15 cellular contexts compared by ENCODE assay signal in the genomic region with DNA sequence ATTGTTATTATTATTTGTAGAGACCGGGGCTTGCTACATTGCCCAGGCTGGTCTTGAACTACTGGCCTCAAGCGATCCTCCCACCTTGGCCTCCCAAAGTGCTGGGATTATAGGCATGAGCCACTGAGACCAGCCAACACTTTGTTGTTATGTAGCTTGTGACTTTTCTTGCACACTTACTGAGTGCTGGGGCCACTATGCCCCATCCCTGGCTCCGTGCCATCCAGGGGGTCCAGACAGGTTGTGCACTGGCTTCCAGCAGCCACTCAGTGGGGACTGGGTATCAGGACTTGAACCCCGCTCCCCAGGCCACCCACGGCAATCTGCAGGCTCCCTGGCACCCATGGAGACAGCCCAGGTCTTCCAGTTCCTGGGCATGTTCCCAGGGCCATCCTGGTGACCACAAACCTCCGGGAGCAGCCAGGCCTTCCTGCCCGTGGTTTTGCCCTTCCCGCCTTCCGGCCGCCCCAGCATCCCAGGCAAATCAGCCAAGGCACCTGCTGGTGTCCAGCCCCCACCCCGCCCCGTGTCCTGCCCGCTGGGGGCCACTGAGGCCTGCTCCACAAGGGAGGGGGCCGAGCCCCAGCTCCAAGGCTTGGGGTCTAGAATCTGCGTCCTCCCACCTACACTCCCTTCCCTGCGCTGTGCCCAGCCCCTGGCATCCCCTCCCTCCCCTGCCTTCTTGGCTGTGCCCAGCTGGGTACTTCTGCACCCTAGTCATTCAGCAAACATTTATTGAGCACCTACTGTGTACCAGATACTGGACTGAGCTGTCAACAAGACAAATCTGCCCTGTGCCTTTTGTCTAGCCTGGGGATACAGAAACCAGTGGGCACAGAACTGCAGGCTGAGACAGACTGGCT. TPM values are rescaled to one million over a fixed set of nuclear protein-coding genes. Genes with fewer than 3 reads are reported as not detected.
DNase-seq lines count a peak whose midpoint lies in the region; ATAC-seq and TF ChIP-seq lines count a peak whose summit lies in the region.
"Had no signal": no experiment of that assay in that cellular context is flagged by ENCODE, and none has a peak within 500 bp of the region (broad histone marks: within the 10 kb centered on the region; RNA-seq: fewer than 3 reads in every experiment).

No MANE protein-coding gene starts in this region.

- no peak overlapping the region for H3K27ac Mint-ChIP-seq in CD8-positive, alpha-beta T cell
- H3K27ac Mint-ChIP-seq in WTC11 (no peak overlapping the region), nephron (peak overlapping the region in 1 of 3 experiments; percentile 59)

- TF ChIP-seq POLR2A in erythroblast (IDR thresholded peaks at IDR 0.05; ENCODE audit: low read length): no peak

- H3K27me3 Mint-ChIP-seq in CD8-positive, alpha-beta T cell (ENCODE audit: low read depth): peaks cover 42% of the 10 kb centered on the region
- peaks cover 52% of the 10 kb centered on the region for H3K27me3 Mint-ChIP-seq in WTC11 (ENCODE audit: low read depth)
- peaks cover 30% of the 10 kb centered on the region for H3K27me3 Mint-ChIP-seq in nephron (ENCODE audit: low read depth)

- H3K4me3 Mint-ChIP-seq in CD8-positive, alpha-beta T cell: peak overlapping the region; percentile 47
- H3K4me3 Mint-ChIP-seq in WTC11 (peak overlapping the region; percentile 54), nephron (peak overlapping the region; percentile 66 to 95 (median 88))
- H3K4me3 Mint-ChIP-seq: activated CD4-positive, alpha-beta memory T cell treated with anti-CD3 and anti-CD28 coated beads for 36 hours had no signal

- no peaks in the 10 kb centered on the region for H3K36me3 Mint-ChIP-seq in CD8-positive, alpha-beta T cell
- no peaks in the 10 kb centered on the region for H3K36me3 Mint-ChIP-seq in WTC11
- no peaks in the 10 kb centered on the region for H3K36me3 Mint-ChIP-seq in nephron (ENCODE audit: low read depth)
- H3K36me3 Mint-ChIP-seq: activated CD4-positive, alpha-beta memory T cell treated with anti-CD3 and anti-CD28 coated beads for 36 hours had no signal

- H3K4me1 Mint-ChIP-seq in CD8-positive, alpha-beta T cell (ENCODE audit: low read depth): peaks cover 10% of the 10 kb centered on the region
- H3K4me1 Mint-ChIP-seq in WTC11 (peaks cover 18% of the 10 kb centered on the region), nephron (peaks cover 19% of the 10 kb centered on the region)

- no peaks in the 10 kb centered on the region for H3K9me3 Mint-ChIP-seq in CD8-positive, alpha-beta T cell
- no peaks in the 10 kb centered on the region for H3K9me3 Mint-ChIP-seq in WTC11
- no peaks in the 10 kb centered on the region for H3K9me3 Mint-ChIP-seq in nephron
- H3K9me3 Mint-ChIP-seq: activated CD4-positive, alpha-beta memory T cell treated with anti-CD3 and anti-CD28 coated beads for 36 hours had no signal

- no peaks in the 10 kb centered on the region for H3K9me3 ChIP-seq in CD8-positive, alpha-beta T cell (ENCODE audit: low read length)
- H3K9me3 ChIP-seq in HEK293 (ENCODE audit: control insufficient read depth, insufficient read depth, low read depth, low read length): no peaks in the 10 kb centered on the region
- H3K9me3 ChIP-seq: upper lobe of left lung had no signal

- no peak for DNase-seq in CD8-positive, alpha-beta T cell
- DNase-seq in WTC11 (ENCODE audit: low spot score) (no peak), cerebellum (ENCODE audit: low spot score) (no peak), NCI-H2029 (lab: John Stamatoyannopoulos, UW) (no peak), erythroblast (lab: John Stamatoyannopoulos, UW) (no peak)
- DNase-seq: islet precursor cell, KBM-7, NCI-H146, NCI-H524, T-helper 9 cell had no signal

- peaks cover 17% of the 10 kb centered on the region for H3K4me1 ChIP-seq in CD8-positive, alpha-beta T cell (ENCODE audit: insufficient read depth, low read length)
- H3K4me1 ChIP-seq in HEK293 (ENCODE audit: control insufficient read depth, insufficient read depth, low read length): no peaks in the 10 kb centered on the region; the same call in 1 of the 2 replicates

- no peaks in the 10 kb centered on the region for H3K36me3 ChIP-seq in CD8-positive, alpha-beta T cell (ENCODE audit: insufficient read depth, low read length)
- H3K36me3 ChIP-seq in HEK293 (ENCODE audit: control insufficient read depth in 2 of 2, insufficient read depth in 1 of 2, low read length in 2 of 2): no peaks in the 10 kb centered on the region
- H3K36me3 ChIP-seq: upper lobe of left lung had no signal

- CTCF ChIA-PET in CD8-positive, alpha-beta T cell (lab: Charles Lee): interaction anchor here (2.0 kb wide), 1 partner anchor 53 kb away, joined by 8 read pairs; no protein-coding TSS in a partner anchor
- CTCF ChIA-PET in HEK293 (lab: Yijun Ruan, JAX) (interaction anchor here (0.6 to 1.1 kb wide), 3 partner anchors 17 to 60 kb away, joined by 3 to 5 read pairs (median 4); no protein-coding TSS in a partner anchor), WTC11 (lab: Charles Lee) (interaction anchor here (1.4 to 2.2 kb wide), 5 partner anchors 15 to 53 kb away, joined by 4 to 9 read pairs (median 7); a partner anchor contains a TSS)

- H3K27ac ChIP-seq in CD8-positive, alpha-beta T cell (ENCODE audit: low read depth, low read length): no peak overlapping the region
- H3K27ac ChIP-seq in HEK293 (ENCODE audit: extremely low read depth, low read depth, low read length): no peak overlapping the region
- H3K27ac ChIP-seq: upper lobe of left lung had no signal

- peaks cover 34% of the 10 kb centered on the region for H3K27me3 ChIP-seq in CD8-positive, alpha-beta T cell (ENCODE audit: insufficient read depth, low read length)

- no peak for TF ChIP-seq CTCF in CD8-positive, alpha-beta T cell (IDR thresholded peaks at IDR 0.05)
- no peak for TF ChIP-seq CTCF in HEK293 (tag by site-specific recombination; IDR thresholded peaks at IDR 0.05)
- no peak for TF ChIP-seq CTCF in WTC11 (IDR thresholded peaks at IDR 0.05)
- no peak for TF ChIP-seq CTCF in nephron (IDR thresholded peaks at IDR 0.05; ENCODE audit: unreplicated experiment in 3 of 3)

- POLR2A ChIA-PET in CD8-positive, alpha-beta T cell (lab: Charles Lee): no interaction called here
- POLR2A ChIA-PET in HEK293 (lab: Yijun Ruan, JAX): interaction anchor here (0.6 kb wide), 1 partner anchor 12 kb away, joined by 3 read pairs; no protein-coding TSS in a partner anchor
- POLR2A ChIA-PET in WTC11 (lab: Charles Lee): no interaction called here

- no peak overlapping the region for H3K4me3 ChIP-seq in CD8-positive, alpha-beta T cell (ENCODE audit: low read depth, low read length)
- no peak overlapping the region for H3K4me3 ChIP-seq in HEK293 (ENCODE audit: low read depth, low read length)

- intact Hi-C loops in CD8-positive, alpha-beta T cell (cut with DNase I, micrococcal nuclease): no loop called here

- ATAC-seq in CD8-positive, alpha-beta T cell: no peak
- no peak for ATAC-seq in WTC11
- no peak for ATAC-seq in HG02623 (IDR thresholded peaks at IDR 0.05; ENCODE audit: unreplicated experiment)

TF ChIP-seq in HEK293, 187 proteins besides CTCF, POLR2A, EP300 and RAD21 (continues in another document):
- TF ChIP-seq, protein P1, sequence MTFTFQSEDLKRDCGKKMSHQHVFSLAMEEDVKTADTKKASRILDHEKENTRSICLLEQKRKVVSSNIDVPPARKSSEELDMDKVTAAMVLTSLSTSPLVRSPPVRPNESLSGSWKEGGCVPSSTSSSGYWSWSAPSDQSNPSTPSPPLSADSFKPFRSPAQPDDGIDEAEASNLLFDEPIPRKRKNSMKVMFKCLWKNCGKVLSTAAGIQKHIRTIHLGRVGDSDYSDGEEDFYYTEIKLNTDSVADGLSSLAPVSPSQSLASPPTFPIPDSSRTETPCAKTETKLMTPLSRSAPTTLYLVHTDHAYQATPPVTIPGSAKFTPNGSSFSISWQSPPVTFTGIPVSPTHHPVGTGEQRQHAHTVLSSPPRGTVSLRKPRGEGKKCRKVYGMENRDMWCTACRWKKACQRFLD (tag by site-specific recombination; IDR thresholded peaks at IDR 0.05): no peak
- TF ChIP-seq ZNF341 (tag by site-specific recombination; IDR thresholded peaks at IDR 0.05; ENCODE audit: low read depth): peak; percentile 68
- TF ChIP-seq SP2 (tag by site-specific recombination; IDR thresholded peaks at IDR 0.05): peak; percentile 17; the same call in 1 of the 2 replicates
- TF ChIP-seq ZNF792 (tag by site-specific recombination; IDR thresholded peaks at IDR 0.05): peak; percentile 92
- no peak for TF ChIP-seq ZNF221 (tag by site-specific recombination; IDR thresholded peaks at IDR 0.05; ENCODE audit: borderline replicate concordance)
- TF ChIP-seq ZNF24 (tag by site-specific recombination; IDR thresholded peaks at IDR 0.05): no peak
- TF ChIP-seq ZNF214 (tag by site-specific recombination; IDR thresholded peaks at IDR 0.05; ENCODE audit: borderline replicate concordance): no peak
- peak; percentile 95 for TF ChIP-seq ZNF121 (tag by site-specific recombination; IDR thresholded peaks at IDR 0.05)

TF ChIP-seq in WTC11, 78 proteins besides CTCF, POLR2A, EP300 and RAD21 (continues in another document):
- TF ChIP-seq ZNF416 (CRISPR knock-in tag; IDR thresholded peaks at IDR 0.05) (no peak), KAT7 (CRISPR knock-in tag; IDR thresholded peaks at IDR 0.05; ENCODE audit: borderline replicate concordance) (no peak), FOXJ3 (CRISPR knock-in tag; IDR thresholded peaks at IDR 0.05; ENCODE audit: borderline replicate concordance) (no peak), ZNF671 (CRISPR knock-in tag; IDR thresholded peaks at IDR 0.05) (no peak)
- TF ChIP-seq, protein P2, sequence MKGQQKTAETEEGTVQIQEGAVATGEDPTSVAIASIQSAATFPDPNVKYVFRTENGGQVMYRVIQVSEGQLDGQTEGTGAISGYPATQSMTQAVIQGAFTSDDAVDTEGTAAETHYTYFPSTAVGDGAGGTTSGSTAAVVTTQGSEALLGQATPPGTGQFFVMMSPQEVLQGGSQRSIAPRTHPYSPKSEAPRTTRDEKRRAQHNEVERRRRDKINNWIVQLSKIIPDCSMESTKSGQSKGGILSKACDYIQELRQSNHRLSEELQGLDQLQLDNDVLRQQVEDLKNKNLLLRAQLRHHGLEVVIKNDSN (CRISPR knock-in tag; IDR thresholded peaks at IDR 0.05): no peak

RNA-seq across cellular contexts. Expression of a gene that starts 23.7 kb away (rescaled TPM):
- total RNA-seq in CD8-positive, alpha-beta T cell: under 1 TPM in 1 of 2 experiments, not detected in 1; 0.08 TPM
- total RNA-seq in WTC11 (2021) (45.1 to 52.1 TPM (median 49.1 TPM) in 3 replicates), cerebellum (21.4 TPM)

RNA-seq across cellular contexts. Expression of a gene that starts 43.4 kb away (rescaled TPM):
- total RNA-seq in CD8-positive, alpha-beta T cell: not detected
- total RNA-seq in WTC11 (2021): 0.81 to 1.2 TPM (median 0.87 TPM) in 3 replicates
- 1.2 TPM for total RNA-seq in cerebellum

RNA-seq across cellular contexts. Expression of a gene that starts 48.2 kb away (rescaled TPM):
- under 1 TPM; 0.53 to 0.54 TPM for total RNA-seq in CD8-positive, alpha-beta T cell
- 3.3 to 4.2 TPM (median 3.9 TPM) in 3 replicates for total RNA-seq in WTC11 (2021)
- total RNA-seq in cerebellum: 2.3 TPM

RNA-seq across cellular contexts. Expression of a gene that starts 56.1 kb away (rescaled TPM):
- total RNA-seq in CD8-positive, alpha-beta T cell: 1 to 10 TPM; 4.3 to 4.5 TPM
- total RNA-seq in WTC11 (2021) (8.3 to 8.7 TPM (median 8.6 TPM) in 3 replicates), cerebellum (4.4 TPM)

Comparison
In these comparisons a context has a peak if more than half of its experiments do, and no peak if none do; other contexts are left out.
1. RNA of a gene that starts 23.7 kb away (total RNA-seq): 45.1 to 52.1 TPM in WTC11 and 21.4 TPM in cerebellum (single experiment); 0.08 TPM in CD8-positive, alpha-beta T cell; every median in the first group is over 10 times any median in the second.
2. Peak in every context shown above with its lines, with median percentiles within 50 percentile points of each other: H3K4me3 Mint-ChIP-seq.